Comparison of ENCODE assay signal across 24 cellular contexts in the genomic region with DNA sequence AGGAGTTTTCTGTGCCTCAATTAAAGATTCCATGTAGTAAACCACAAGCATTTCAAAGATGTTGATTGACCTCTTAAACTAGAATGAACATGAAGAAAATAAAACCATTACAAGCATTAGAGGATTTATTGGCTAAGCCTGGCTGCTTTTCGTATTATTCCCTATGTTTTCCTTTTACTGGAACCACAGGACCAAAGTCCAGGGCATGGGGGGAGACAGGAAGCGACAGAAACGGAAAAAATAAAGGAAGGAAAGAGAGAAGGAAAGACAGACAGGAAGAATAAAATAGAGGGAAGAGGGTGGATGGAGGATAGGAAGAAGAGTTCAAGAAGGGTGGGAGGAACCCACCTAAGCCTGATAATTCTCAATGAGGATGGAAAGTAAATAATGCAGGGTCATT.
"Had no signal": no experiment of that assay in that cellular context is flagged by ENCODE, and none has a peak within 500 bp of the region (broad histone marks: within the 10 kb centered on the region; RNA-seq: fewer than 3 reads in every experiment).

No MANE protein-coding gene starts in this region.

- H3K9me3 Mint-ChIP-seq: activated CD8-positive, alpha-beta T cell treated with anti-CD3 and anti-CD28 coated beads for 36 hours; stimulated activated naive CD8-positive, alpha-beta T cell treated with anti-CD3 and anti-CD28 coated beads, Interleukin-15, Interleukin-2, amounts not matched to agents 100 ng/mL and 50 ng/mL, for 24 hours; T-helper 2 cell treated with Interferon-gamma antibody and Interleukin-4, amounts not matched to agents 5 μg/mL and 100 μg/mL, for 36 hours had no signal

- H3K27ac ChIP-seq: left ventricle myocardium inferior, neural progenitor cell, tibial nerve, uterus, VCaP had no signal

- H3K36me3 Mint-ChIP-seq: brain, neural progenitor cell had no signal

- H3K4me1 ChIP-seq: left ventricle myocardium inferior, tibial nerve, uterus had no signal

- H3K27ac Mint-ChIP-seq: activated CD4-positive, alpha-beta T cell treated with anti-CD3 and anti-CD28 coated beads, Interleukin-2, amount 10 ng/mL, durations not matched to agents 7 days and 5 days; activated CD8-positive, alpha-beta memory T cell treated with anti-CD3 and anti-CD28 coated beads, Interleukin-2, amount 10 ng/mL, durations not matched to agents 7 days and 5 days; activated CD8-positive, alpha-beta T cell treated with anti-CD3 and anti-CD28 coated beads for 36 hours; dendritic cell treated with granulocyte-macrophage colony-stimulating factor and Interleukin-4, amounts not matched to agents 40 ng/mL and 50 ng/mL, for 4 days; neural progenitor cell; stimulated activated naive CD8-positive, alpha-beta T cell treated with anti-CD3 and anti-CD28 coated beads, Interleukin-15, Interleukin-2, amounts not matched to agents 100 ng/mL and 50 ng/mL, for 24 hours; T-helper 2 cell treated with Interferon-gamma antibody and Interleukin-4, amounts not matched to agents 5 μg/mL and 100 μg/mL, for 36 hours had no signal

- H3K27me3 ChIP-seq: neural progenitor cell, tibial nerve, uterus had no signal

- H3K27me3 Mint-ChIP-seq: activated CD4-positive, alpha-beta T cell treated with anti-CD3 and anti-CD28 coated beads, Interleukin-2, amount 10 ng/mL, durations not matched to agents 7 days and 5 days; activated CD8-positive, alpha-beta T cell treated with anti-CD3 and anti-CD28 coated beads for 36 hours; brain; progenitor cell of endocrine pancreas had no signal

- H3K9ac ChIP-seq: neural progenitor cell had no signal

- H3K4me3 ChIP-seq: left ventricle myocardium inferior, neural progenitor cell, tibial nerve, uterus had no signal

- H3K4me3 Mint-ChIP-seq: activated CD4-positive, alpha-beta T cell treated with anti-CD3 and anti-CD28 coated beads, Interleukin-2, amount 10 ng/mL, durations not matched to agents 7 days and 5 days; activated CD8-positive, alpha-beta memory T cell treated with anti-CD3 and anti-CD28 coated beads, Interleukin-2, amount 10 ng/mL, durations not matched to agents 7 days and 5 days; activated CD8-positive, alpha-beta T cell treated with anti-CD3 and anti-CD28 coated beads for 36 hours; brain; dendritic cell treated with granulocyte-macrophage colony-stimulating factor and Interleukin-4, amounts not matched to agents 40 ng/mL and 50 ng/mL, for 4 days; naive thymus-derived CD8-positive, alpha-beta T cell; neural progenitor cell; stimulated activated naive CD8-positive, alpha-beta T cell treated with anti-CD3 and anti-CD28 coated beads, Interleukin-15, Interleukin-2, amounts not matched to agents 100 ng/mL and 50 ng/mL, for 24 hours; T-helper 2 cell treated with Interferon-gamma antibody and Interleukin-4, amounts not matched to agents 5 μg/mL and 100 μg/mL, for 36 hours had no signal

- DNase-seq: activated CD4-positive, alpha-beta T cell treated with anti-CD3 and anti-CD28 coated beads, Interleukin-2, amount 10 ng/mL, durations not matched to agents 7 days and 5 days; activated CD4-positive, CD25-positive, alpha-beta regulatory T cell treated with anti-CD3 and anti-CD28 coated beads, Interleukin-2, amount 50 U/mL, for 72 hours; activated CD8-positive, alpha-beta memory T cell treated with anti-CD3 and anti-CD28 coated beads, Interleukin-2, amount 10 ng/mL, durations not matched to agents 7 days and 5 days; activated gamma-delta T cell; activated naive CD4-positive, alpha-beta T cell treated with anti-CD3 and anti-CD28 coated beads, Interleukin-2, amount 50 U/mL, for 16 hours; activated T-cell treated with anti-CD3 and anti-CD28 coated beads for 4 hours; caudate nucleus; effector CD4-positive, alpha-beta T cell; erythroblast; foreskin fibroblast; left ventricle myocardium inferior; mesenchymal stem cell; naive thymus-derived CD8-positive, alpha-beta T cell; stimulated activated CD4-positive, alpha-beta T cell treated with anti-CD3 and anti-CD28 coated beads, Interleukin-4, amount 100 ng/mL, for 24 hours; uterus had no signal

- ATAC-seq: activated CD8-positive, alpha-beta memory T cell treated with anti-CD3 and anti-CD28 coated beads, Interleukin-2, amount 10 ng/mL, durations not matched to agents 7 days and 5 days; naive thymus-derived CD8-positive, alpha-beta T cell had no signal

- H3K9me3 ChIP-seq: uterus had no signal

- H3K36me3 ChIP-seq: left ventricle myocardium inferior, neural progenitor cell, tibial nerve, uterus had no signal
